1 cellular context compared by ENCODE assay signal in the genomic region with DNA sequence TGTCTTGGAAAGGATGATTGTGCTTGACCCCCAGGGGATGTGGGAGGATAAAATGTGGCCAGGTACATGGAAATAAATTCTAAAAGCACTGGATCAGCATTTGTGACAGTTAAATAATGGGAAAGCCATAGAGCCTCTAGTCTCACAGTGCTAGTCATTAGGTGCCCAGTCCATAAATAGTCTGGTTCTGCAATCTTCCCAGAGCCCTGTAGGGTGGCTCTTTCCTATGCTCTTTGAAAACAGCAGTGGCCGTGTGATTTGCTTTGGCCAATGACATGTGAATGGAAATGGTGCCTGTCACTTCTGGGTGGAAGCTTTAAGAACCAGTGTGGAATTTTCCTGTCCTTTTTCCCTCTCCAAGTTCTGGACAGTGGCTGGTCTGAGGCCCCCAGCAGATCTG.
TF ChIP-seq lines count a peak whose summit lies in the region.

No MANE protein-coding gene starts in this region.

TF ChIP-seq in WTC11, 78 proteins besides CTCF, POLR2A, EP300 and RAD21 (continued from another document):
- no peak for TF ChIP-seq PRDM15 (CRISPR knock-in tag; IDR thresholded peaks at IDR 0.05)
- no peak for TF ChIP-seq SOX15 (CRISPR knock-in tag; IDR thresholded peaks at IDR 0.05)
- TF ChIP-seq ZNF219 (CRISPR knock-in tag; IDR thresholded peaks at IDR 0.05; ENCODE audit: borderline replicate concordance) = no peak
- no peak for TF ChIP-seq ZBTB43 (CRISPR knock-in tag; IDR thresholded peaks at IDR 0.05)
- TF ChIP-seq RELA (CRISPR knock-in tag; IDR thresholded peaks at IDR 0.05; ENCODE audit: borderline replicate concordance) = no peak
- no peak for TF ChIP-seq GABPB1 (CRISPR knock-in tag; IDR thresholded peaks at IDR 0.05)
- no peak for TF ChIP-seq PRRX2 (CRISPR knock-in tag; IDR thresholded peaks at IDR 0.05)
- no peak for TF ChIP-seq ZNF317 (CRISPR knock-in tag; IDR thresholded peaks at IDR 0.05; ENCODE audit: borderline replicate concordance, low read depth)
- TF ChIP-seq, protein P1, sequence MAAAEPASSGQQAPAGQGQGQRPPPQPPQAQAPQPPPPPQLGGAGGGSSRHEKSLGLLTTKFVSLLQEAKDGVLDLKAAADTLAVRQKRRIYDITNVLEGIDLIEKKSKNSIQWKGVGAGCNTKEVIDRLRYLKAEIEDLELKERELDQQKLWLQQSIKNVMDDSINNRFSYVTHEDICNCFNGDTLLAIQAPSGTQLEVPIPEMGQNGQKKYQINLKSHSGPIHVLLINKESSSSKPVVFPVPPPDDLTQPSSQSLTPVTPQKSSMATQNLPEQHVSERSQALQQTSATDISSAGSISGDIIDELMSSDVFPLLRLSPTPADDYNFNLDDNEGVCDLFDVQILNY (CRISPR knock-in tag; IDR thresholded peaks at IDR 0.05) = no peak
- TF ChIP-seq, protein P2, sequence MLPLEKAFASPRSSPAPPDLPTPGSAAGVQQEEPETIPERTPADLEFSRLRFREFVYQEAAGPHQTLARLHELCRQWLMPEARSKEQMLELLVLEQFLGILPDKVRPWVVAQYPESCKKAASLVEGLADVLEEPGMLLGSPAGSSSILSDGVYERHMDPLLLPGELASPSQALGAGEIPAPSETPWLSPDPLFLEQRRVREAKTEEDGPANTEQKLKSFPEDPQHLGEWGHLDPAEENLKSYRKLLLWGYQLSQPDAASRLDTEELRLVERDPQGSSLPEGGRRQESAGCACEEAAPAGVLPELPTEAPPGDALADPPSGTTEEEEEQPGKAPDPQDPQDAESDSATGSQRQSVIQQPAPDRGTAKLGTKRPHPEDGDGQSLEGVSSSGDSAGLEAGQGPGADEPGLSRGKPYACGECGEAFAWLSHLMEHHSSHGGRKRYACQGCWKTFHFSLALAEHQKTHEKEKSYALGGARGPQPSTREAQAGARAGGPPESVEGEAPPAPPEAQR (CRISPR knock-in tag; IDR thresholded peaks at IDR 0.05) = no peak
- TF ChIP-seq AFF4 (CRISPR knock-in tag; IDR thresholded peaks at IDR 0.05; ENCODE audit: borderline replicate concordance) = no peak
